8 cellular contexts compared by ENCODE assay signal in the genomic region with DNA sequence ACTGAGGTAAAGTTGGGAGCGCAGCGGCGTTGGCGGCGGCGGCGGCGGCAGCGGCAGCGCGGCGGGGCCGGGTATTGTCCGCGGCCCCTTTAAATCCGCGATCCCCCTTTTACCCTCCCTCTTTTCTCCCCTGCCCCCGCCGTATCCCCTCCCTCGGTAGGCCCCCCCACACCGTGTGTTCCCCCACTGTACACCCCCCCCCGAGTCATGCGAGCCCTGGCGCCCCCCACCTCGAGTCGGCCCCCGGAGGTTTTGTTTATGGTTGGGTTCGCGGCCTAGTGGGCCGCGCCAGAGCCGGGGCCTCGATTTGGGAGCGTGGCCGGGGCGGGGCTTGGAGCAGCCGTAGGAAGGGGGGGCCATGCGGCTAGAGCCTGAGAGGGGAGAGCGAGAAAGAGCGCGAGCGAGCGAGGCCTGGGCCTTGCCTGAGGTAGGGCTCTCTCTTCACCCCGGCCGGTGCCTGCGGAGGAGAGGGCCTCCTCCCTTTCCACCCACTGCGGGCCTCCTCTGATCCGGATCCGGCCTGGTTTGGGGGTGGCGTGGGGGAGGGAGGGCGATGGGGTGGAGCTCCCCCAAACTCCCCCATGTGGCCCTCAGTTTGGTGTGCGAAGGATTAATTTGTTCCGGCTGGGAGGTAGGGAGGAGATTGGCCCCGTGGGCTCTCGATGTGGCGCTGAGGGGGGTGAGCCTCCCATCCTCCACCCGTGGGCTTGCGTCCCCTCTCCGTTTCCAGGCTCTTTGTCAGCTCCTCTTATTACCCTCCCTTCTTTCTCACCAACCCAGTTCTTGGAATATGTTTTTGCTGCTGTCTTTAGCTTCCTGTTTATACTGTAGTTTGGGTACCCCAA. TPM values are rescaled to one million over a fixed set of nuclear protein-coding genes. Genes with fewer than 3 reads are reported as not detected.
DNase-seq lines count a peak whose midpoint lies in the region; ATAC-seq and TF ChIP-seq lines count a peak whose summit lies in the region.

No MANE protein-coding gene starts in this region.

- peaks cover 95% of the 10 kb centered on the region for H3K79me2 ChIP-seq in KMS-11 (ENCODE audit: insufficient read depth, low read depth)

- peak overlapping the region; percentile 1; the same call in 1 of the 2 replicates for H2AFZ ChIP-seq in KMS-11 (ENCODE audit: low read depth)

- no peaks in the 10 kb centered on the region for H3K9me3 Mint-ChIP-seq in CD8-positive, alpha-beta T cell
- no peaks in the 10 kb centered on the region for H3K9me3 Mint-ChIP-seq in central memory CD8-positive, alpha-beta T cell

- CTCF ChIA-PET in CD8-positive, alpha-beta T cell (lab: Charles Lee) = interaction anchor here (1.1 to 2.4 kb wide), 2 partner anchors 51 to 114 kb away, joined by 6 to 8 read pairs; no protein-coding TSS in a partner anchor

- peak overlapping the region; percentile 89 for H3K9ac ChIP-seq in KMS-11

- DNase-seq in CD8-positive, alpha-beta T cell = peak; percentile 47 to 85 (median 67)
- DNase-seq in central memory CD8-positive, alpha-beta T cell (ENCODE audit: low spot score in 2 of 2) = peak; percentile 59 to 76
- peak; percentile 58 to 73 for DNase-seq in left colon
- DNase-seq in stimulated activated CD4-positive, alpha-beta T cell treated with anti-CD3 and anti-CD28 coated beads, Interleukin-2, amount 100 ng/mL, for 24 hours = peak; percentile 66 to 74
- no peak for DNase-seq in OCI-M2 (lab: John Stamatoyannopoulos, UW; ENCODE audit: unreplicated experiment)

- H3K36me3 ChIP-seq in CD8-positive, alpha-beta T cell (ENCODE audit: insufficient read depth, low read length) = peaks cover 14% of the 10 kb centered on the region
- H3K36me3 ChIP-seq in KMS-11 (ENCODE audit: insufficient read depth) = peaks cover 37% of the 10 kb centered on the region; the same call in 1 of the 2 replicates

- H3K4me3 ChIP-seq in CD8-positive, alpha-beta T cell (ENCODE audit: low read depth, low read length) = peak overlapping the region; percentile 68
- peak overlapping the region; percentile 92 for H3K4me3 ChIP-seq in KMS-11 (IDR thresholded peaks at IDR 0.05; ENCODE audit: insufficient read depth, low read depth, low read length)

- peak overlapping the region; percentile 83 for H3K27ac ChIP-seq in CD8-positive, alpha-beta T cell (ENCODE audit: low read depth, low read length)
- H3K27ac ChIP-seq in KMS-11 = peak overlapping the region; percentile 79

- H3K27ac Mint-ChIP-seq in CD8-positive, alpha-beta T cell = peak overlapping the region; percentile 99
- peak overlapping the region; percentile 95 for H3K27ac Mint-ChIP-seq in central memory CD8-positive, alpha-beta T cell (ENCODE audit: low read depth)

- no peak for TF ChIP-seq CTCF in CD8-positive, alpha-beta T cell (IDR thresholded peaks at IDR 0.05)
- TF ChIP-seq CTCF in KMS-11 (conservative IDR thresholded peaks at IDR 0.05; ENCODE audit: low read depth, low read length) = peak; percentile 17; the same call in 1 of the 2 replicates

- peaks cover 54% of the 10 kb centered on the region for H3K4me1 ChIP-seq in CD8-positive, alpha-beta T cell (ENCODE audit: insufficient read depth, low read length)
- peaks cover 64% of the 10 kb centered on the region for H3K4me1 ChIP-seq in KMS-11 (ENCODE audit: low read depth, poor library complexity, severe bottlenecking)

- H3K4me2 ChIP-seq in KMS-11 = peak overlapping the region; percentile 83

- peak; percentile 51 for ATAC-seq in CD8-positive, alpha-beta T cell
- ATAC-seq in GM19452 (IDR thresholded peaks at IDR 0.05; ENCODE audit: unreplicated experiment) = peak; percentile 11
- ATAC-seq in activated CD4-positive, CD25-positive, alpha-beta regulatory T cell treated with anti-CD3 and anti-CD28 coated beads, Interleukin-2, amount 50 U/mL, for 24 hours = peak; percentile 18 to 31
- ATAC-seq in central memory CD8-positive, alpha-beta T cell (replicated peaks; ENCODE audit: extremely low read depth, poor library complexity, severe bottlenecking) = peak; percentile 59
- peak; percentile 33 for ATAC-seq in left colon

- H3K27me3 ChIP-seq in CD8-positive, alpha-beta T cell (ENCODE audit: insufficient read depth, low read length) = no peaks in the 10 kb centered on the region
- H3K27me3 ChIP-seq in KMS-11 (ENCODE audit: insufficient read depth, low read depth) = no peaks in the 10 kb centered on the region

- peaks cover 58% of the 10 kb centered on the region for H3K36me3 Mint-ChIP-seq in CD8-positive, alpha-beta T cell
- H3K36me3 Mint-ChIP-seq in central memory CD8-positive, alpha-beta T cell (ENCODE audit: insufficient read depth) = peaks cover 51% of the 10 kb centered on the region

- POLR2A ChIA-PET in CD8-positive, alpha-beta T cell (lab: Charles Lee) = interaction anchor here (0.7 to 3.5 kb wide), 12 partner anchors 9 to 230 kb away, joined by 3 to 14 read pairs (median 4); partner anchors contain the start of genes HAX1 and RPS27

- intact Hi-C loops in CD8-positive, alpha-beta T cell (cut with DNase I, micrococcal nuclease) = loop anchor here (1.0 to 5.0 kb wide), 15 partner anchors 22 to 1636 kb away; partner anchors contain the start of genes GON4L (in 2 of the 2), HAX1 (in 2 of the 2), RPS27 (in 2 of the 2) and SYT11 (in 2 of the 2)
- intact Hi-C loops in left colon (cut with DNase I, micrococcal nuclease) = no loop called here

- H3K9me3 ChIP-seq in CD8-positive, alpha-beta T cell (ENCODE audit: low read length) = no peaks in the 10 kb centered on the region

- peak overlapping the region; percentile 95 for H3K4me3 Mint-ChIP-seq in CD8-positive, alpha-beta T cell
- H3K4me3 Mint-ChIP-seq in central memory CD8-positive, alpha-beta T cell = peak overlapping the region; percentile 82

- H3K4me1 Mint-ChIP-seq in CD8-positive, alpha-beta T cell (ENCODE audit: low read depth) = peaks cover 77% of the 10 kb centered on the region
- H3K4me1 Mint-ChIP-seq in central memory CD8-positive, alpha-beta T cell = peaks cover 78% of the 10 kb centered on the region

- peaks cover 26% of the 10 kb centered on the region; the same call in 1 of the 2 replicates for H4K20me1 ChIP-seq in KMS-11 (ENCODE audit: insufficient read depth)

- H3K27me3 Mint-ChIP-seq in CD8-positive, alpha-beta T cell (ENCODE audit: low read depth) = no peaks in the 10 kb centered on the region
- H3K27me3 Mint-ChIP-seq in central memory CD8-positive, alpha-beta T cell = no peaks in the 10 kb centered on the region

RNA-seq across cellular contexts. Expression of gene UBAP2L, which starts 0.4 kb away (rescaled TPM):
- total RNA-seq in CD8-positive, alpha-beta T cell = 100 to 1,000 TPM; 212 to 226 TPM
- 10 to 100 TPM; 78.5 to 90.2 TPM for total RNA-seq in left colon

RNA-seq across cellular contexts. Expression of gene CFAP141, which starts 15.1 kb away (rescaled TPM):
- not detected for total RNA-seq in CD8-positive, alpha-beta T cell
- not detected for total RNA-seq in left colon

RNA-seq across cellular contexts. Expression of gene TPM3, which starts 29.3 kb away (rescaled TPM):
- total RNA-seq in CD8-positive, alpha-beta T cell = 100 to 1,000 TPM; 341 to 347 TPM
- total RNA-seq in left colon = 100 to 1,000 TPM; 490 to 491 TPM

RNA-seq across cellular contexts. Expression of gene HAX1, which starts 51.2 kb away (rescaled TPM):
- total RNA-seq in CD8-positive, alpha-beta T cell = 10 to 100 TPM; 56.8 to 58.4 TPM
- total RNA-seq in left colon = 10 to 100 TPM; 52.3 to 60.2 TPM

Comparison
In these comparisons a context has a peak if more than half of its experiments do, and no peak if none do; other contexts are left out.
1. intact Hi-C loops: an anchor here in CD8-positive, alpha-beta T cell (1.0 to 5.0 kb wide); none called in left colon.